ENCODE assay signal across 16 cellular contexts in the genomic region with DNA sequence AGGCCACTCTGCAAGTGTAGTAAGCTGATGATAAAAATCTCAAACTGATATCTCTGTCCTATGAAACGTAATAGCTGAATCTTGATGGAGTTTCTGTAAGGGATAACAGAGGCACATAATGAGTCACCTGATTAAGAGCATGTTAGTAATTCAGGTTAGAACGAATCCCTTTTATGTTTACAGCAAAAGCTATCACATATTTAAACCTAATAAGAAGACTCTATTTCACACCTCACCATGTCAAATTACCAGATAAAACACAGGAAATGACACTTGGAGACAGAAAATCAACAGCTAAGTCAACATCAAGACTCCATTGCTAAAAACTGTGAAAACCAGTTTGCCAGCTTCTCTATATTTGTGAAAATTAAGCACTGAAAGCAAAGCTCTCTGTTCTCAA. TPM values are rescaled to one million over a fixed set of nuclear protein-coding genes. Genes with fewer than 3 reads are reported as not detected.
DNase-seq lines count a peak whose midpoint lies in the region; ATAC-seq and TF ChIP-seq lines count a peak whose summit lies in the region.
"Had no signal": no experiment of that assay in that cellular context is flagged by ENCODE, and none has a peak within 500 bp of the region (broad histone marks: within the 10 kb centered on the region; RNA-seq: fewer than 3 reads in every experiment).

No MANE protein-coding gene starts in this region.

- H3K9me3 Mint-ChIP-seq in activated CD4-positive, alpha-beta T cell treated with anti-CD3 and anti-CD28 coated beads, Interleukin-2, amount 10 ng/mL, durations not matched to agents 24 days and 14 days = no peaks in the 10 kb centered on the region
- no peaks in the 10 kb centered on the region for H3K9me3 Mint-ChIP-seq in natural killer cell treated with Interleukin-12 subunit alpha and Interleukin-12 subunit beta and Interleukin-15 and Interleukin-18, amount 100 ng/mL, for 72 hours
- H3K9me3 Mint-ChIP-seq: H9, neural crest cell had no signal

- no peaks in the 10 kb centered on the region for H3K9me3 ChIP-seq in esophagus squamous epithelium
- H3K9me3 ChIP-seq: stomach had no signal

- peaks cover 14% of the 10 kb centered on the region for H3K4me1 Mint-ChIP-seq in activated CD4-positive, alpha-beta T cell treated with anti-CD3 and anti-CD28 coated beads, Interleukin-2, amount 10 ng/mL, durations not matched to agents 24 days and 14 days
- peaks cover 67 to 75% of the 10 kb centered on the region in 2 donors for H3K4me1 Mint-ChIP-seq in natural killer cell treated with Interleukin-12 subunit alpha and Interleukin-12 subunit beta and Interleukin-15 and Interleukin-18, amount 100 ng/mL, for 72 hours (ENCODE audit: low read depth in 2 of 2)
- H3K4me1 Mint-ChIP-seq: H9, neural crest cell had no signal

- 39 to 73% methylated on average over 2 of the region's 2 CpGs for WGBS in esophagus squamous epithelium, 2 donors

- peak; percentile 58 to 71 for ATAC-seq in natural killer cell treated with Interleukin-12 subunit alpha and Interleukin-12 subunit beta and Interleukin-15 and Interleukin-18, amount 100 ng/mL, for 72 hours
- ATAC-seq in HG03354 (IDR thresholded peaks at IDR 0.05; ENCODE audit: poor library complexity, severe bottlenecking, unreplicated experiment) = no peak

- H3K4me3 Mint-ChIP-seq in activated CD4-positive, alpha-beta T cell treated with anti-CD3 and anti-CD28 coated beads, Interleukin-2, amount 10 ng/mL, durations not matched to agents 24 days and 14 days = no peak overlapping the region
- peak overlapping the region; percentile 62 for H3K4me3 Mint-ChIP-seq in natural killer cell treated with Interleukin-12 subunit alpha and Interleukin-12 subunit beta and Interleukin-15 and Interleukin-18, amount 100 ng/mL, for 72 hours
- H3K4me3 Mint-ChIP-seq: H9, neural crest cell had no signal

- H3K27me3 ChIP-seq in esophagus squamous epithelium = no peaks in the 10 kb centered on the region
- H3K27me3 ChIP-seq: stomach had no signal

- H3K27me3 Mint-ChIP-seq in activated CD4-positive, alpha-beta T cell treated with anti-CD3 and anti-CD28 coated beads, Interleukin-2, amount 10 ng/mL, durations not matched to agents 24 days and 14 days = no peaks in the 10 kb centered on the region
- H3K27me3 Mint-ChIP-seq in natural killer cell treated with Interleukin-12 subunit alpha and Interleukin-12 subunit beta and Interleukin-15 and Interleukin-18, amount 100 ng/mL, for 72 hours = no peaks in the 10 kb centered on the region

- TF ChIP-seq POLR2A in esophagus squamous epithelium (IDR thresholded peaks at IDR 0.05) = no peak

- H3K27ac ChIP-seq in esophagus squamous epithelium = peak overlapping the region in 1 of 4 donors; percentile 9
- H3K27ac ChIP-seq: WERI-Rb-1 had no signal

- H3K4me3 ChIP-seq in esophagus squamous epithelium = no peak overlapping the region
- H3K4me3 ChIP-seq: stomach had no signal

- H3K36me3 Mint-ChIP-seq in activated CD4-positive, alpha-beta T cell treated with anti-CD3 and anti-CD28 coated beads, Interleukin-2, amount 10 ng/mL, durations not matched to agents 24 days and 14 days (ENCODE audit: low read depth) = peaks cover 73% of the 10 kb centered on the region
- H3K36me3 Mint-ChIP-seq in natural killer cell treated with Interleukin-12 subunit alpha and Interleukin-12 subunit beta and Interleukin-15 and Interleukin-18, amount 100 ng/mL, for 72 hours = peaks cover 29% of the 10 kb centered on the region

- H3K27ac Mint-ChIP-seq in activated CD4-positive, alpha-beta T cell treated with anti-CD3 and anti-CD28 coated beads, Interleukin-2, amount 10 ng/mL, durations not matched to agents 24 days and 14 days = peak overlapping the region; percentile 73
- H3K27ac Mint-ChIP-seq in natural killer cell treated with Interleukin-12 subunit alpha and Interleukin-12 subunit beta and Interleukin-15 and Interleukin-18, amount 100 ng/mL, for 72 hours = peak overlapping the region; percentile 95 to 97
- H3K27ac Mint-ChIP-seq: H9 had no signal

- TF ChIP-seq CTCF in esophagus squamous epithelium (IDR thresholded peaks at IDR 0.05) = no peak

- peaks cover 0 to 13% (median 0%) of the 10 kb centered on the region in 3 donors for H3K4me1 ChIP-seq in esophagus squamous epithelium
- H3K4me1 ChIP-seq: stomach had no signal

- DNase-seq in activated CD4-positive, alpha-beta T cell treated with anti-CD3 and anti-CD28 coated beads, Interleukin-2, amount 10 ng/mL, durations not matched to agents 24 days and 14 days = no peak
- no peak for DNase-seq in activated CD4-positive, alpha-beta T cell treated with anti-CD3 and anti-CD28 coated beads for 48 hours
- DNase-seq in NCI-H748 treated with DMSO at 0.1 percent for 48 hours (lab: John Stamatoyannopoulos, UW) (peak; percentile 16), amniotic epithelial cell (ENCODE audit: low read depth) (peak; percentile 25), esophagus squamous epithelium (lab: John Stamatoyannopoulos, UW) (no peak)
- DNase-seq in natural killer cell treated with Interleukin-12 subunit alpha and Interleukin-12 subunit beta and Interleukin-15 and Interleukin-18, amount 100 ng/mL, for 72 hours (ENCODE audit: low spot score) = no peak
- DNase-seq in NK-92 treated with Interleukin-12 subunit alpha and Interleukin-12 subunit beta, amount 100 ng/mL, for 24 hours (lab: John Stamatoyannopoulos, UW) = no peak
- DNase-seq: cerebellar nuclear complex, hypothalamus, SW 1271, WERI-Rb-1 had no signal

- intact Hi-C loops in activated CD4-positive, alpha-beta T cell treated with anti-CD3 and anti-CD28 coated beads, Interleukin-2, amount 10 ng/mL, durations not matched to agents 24 days and 14 days (cut with micrococcal nuclease) = no loop called here
- intact Hi-C loops in esophagus squamous epithelium (cut with DNase I) = no loop called here

- peaks cover 17 to 95% (median 18%) of the 10 kb centered on the region in 3 donors for H3K36me3 ChIP-seq in esophagus squamous epithelium

RNA-seq across cellular contexts. Expression of a gene that starts 11.8 kb away (rescaled TPM):
- total RNA-seq in activated CD4-positive, alpha-beta T cell treated with anti-CD3 and anti-CD28 coated beads, Interleukin-2, amount 10 ng/mL, durations not matched to agents 24 days and 14 days = 115 and 117 TPM in 2 replicates
- total RNA-seq in natural killer cell treated with Interleukin-12 subunit alpha and Interleukin-12 subunit beta and Interleukin-15 and Interleukin-18, amount 100 ng/mL, for 72 hours = 100 to 1,000 TPM in 1 of 2 donors, 10 to 100 TPM in 1; 77.8 to 129 TPM
- total RNA-seq in esophagus squamous epithelium = 1 to 10 TPM; 2.5 to 6.1 (median 4.1) TPM
- total RNA-seq: H9, kidney epithelial cell, neural crest cell had no signal

RNA-seq across cellular contexts. Expression of a gene that starts 31.7 kb away (rescaled TPM):
- total RNA-seq in activated CD4-positive, alpha-beta T cell treated with anti-CD3 and anti-CD28 coated beads, Interleukin-2, amount 10 ng/mL, durations not matched to agents 24 days and 14 days = 56.4 and 56.8 TPM in 2 replicates
- 100 to 1,000 TPM; 109 to 206 TPM for total RNA-seq in natural killer cell treated with Interleukin-12 subunit alpha and Interleukin-12 subunit beta and Interleukin-15 and Interleukin-18, amount 100 ng/mL, for 72 hours
- 10 to 100 TPM; 16.7 to 38.4 (median 25.6) TPM for total RNA-seq in esophagus squamous epithelium

Comparison
In these comparisons a context has a peak if more than half of its experiments do, and no peak if none do; other contexts are left out.
1. DNase-seq: peak in NCI-H748 treated with DMSO at 0.1 percent for 48 hours (single experiment) and amniotic epithelial cell (single experiment); none in activated CD4-positive, alpha-beta T cell treated with anti-CD3 and anti-CD28 coated beads, Interleukin-2, amount 10 ng/mL, durations not matched to agents 24 days and 14 days (single experiment), activated CD4-positive, alpha-beta T cell treated with anti-CD3 and anti-CD28 coated beads for 48 hours (single experiment), natural killer cell treated with Interleukin-12 subunit alpha and Interleukin-12 subunit beta and Interleukin-15 and Interleukin-18, amount 100 ng/mL, for 72 hours (single experiment), NK-92 treated with Interleukin-12 subunit alpha and Interleukin-12 subunit beta, amount 100 ng/mL, for 24 hours (single experiment) and esophagus squamous epithelium (single experiment).
2. RNA of a gene that starts 11.8 kb away (total RNA-seq): 77.8 to 129 TPM in natural killer cell treated with Interleukin-12 subunit alpha and Interleukin-12 subunit beta and Interleukin-15 and Interleukin-18, amount 100 ng/mL, for 72 hours and 115 to 117 TPM in activated CD4-positive, alpha-beta T cell treated with anti-CD3 and anti-CD28 coated beads, Interleukin-2, amount 10 ng/mL, durations not matched to agents 24 days and 14 days; 2.5 to 6.1 TPM in esophagus squamous epithelium; every median in the first group is over 10 times any median in the second.